In genomic region chr16:16867994-16868393, GRCh38 we compare ENCODE assay signal across 21 cellular contexts.
"Had no signal": no experiment of that assay in that cellular context is flagged by ENCODE, and none has a peak within 500 bp of the region (broad histone marks: within the 10 kb centered on the region; RNA-seq: fewer than 3 reads in every experiment).

No MANE protein-coding gene starts in this region.

- H3K4me3 ChIP-seq: breast epithelium, gastrocnemius medialis, heart left ventricle, spleen, tibial artery had no signal

- H3K36me3 ChIP-seq: breast epithelium, gastrocnemius medialis, heart left ventricle, spleen, tibial artery had no signal

- H3K4me1 Mint-ChIP-seq: naive thymus-derived CD4-positive, alpha-beta T cell had no signal

- H3K4me3 Mint-ChIP-seq: activated T-cell treated with anti-CD3 and anti-CD28 coated beads, Interleukin-2, amount 50 U/mL, for 72 hours; naive thymus-derived CD4-positive, alpha-beta T cell; T-helper 1 cell treated with Interleukin-12 subunit alpha and Interleukin-12 subunit beta and Interleukin-4 antibody, amounts not matched to agents 30 μg/mL and 1 μg/mL, for 36 hours had no signal

- H3K27ac Mint-ChIP-seq: activated T-cell treated with anti-CD3 and anti-CD28 coated beads, Interleukin-2, amount 50 U/mL, for 72 hours; naive thymus-derived CD4-positive, alpha-beta T cell; T-helper 1 cell treated with Interleukin-12 subunit alpha and Interleukin-12 subunit beta and Interleukin-4 antibody, amounts not matched to agents 30 μg/mL and 1 μg/mL, for 36 hours had no signal

- FAIRE-seq: astrocyte had no signal

- H3K4me1 ChIP-seq: breast epithelium, gastrocnemius medialis, spleen, tibial artery had no signal

- H3K27me3 ChIP-seq: gastrocnemius medialis had no signal

- DNase-seq: activated CD4-positive, alpha-beta T cell treated with anti-CD3 and anti-CD28 coated beads, Interleukin-2, amount 50 U/mL, for 1 hour; activated CD4-positive, CD25-positive, alpha-beta regulatory T cell treated with anti-CD3 and anti-CD28 coated beads, Interleukin-2, amount 50 U/mL, for 72 hours; activated effector memory CD4-positive, alpha-beta T cell treated with anti-CD3 and anti-CD28 coated beads, Interleukin-2, amount 50 U/mL, for 16 hours; activated naive CD4-positive, alpha-beta T cell treated with anti-CD3 and anti-CD28 coated beads, Interleukin-2, amount 50 U/mL, for 16 hours; activated T-cell treated with anti-CD3 and anti-CD28 coated beads, Interleukin-2, amount 50 U/mL, for 72 hours; cerebellar nuclear complex; cortex of kidney; gastrocnemius medialis; heart left ventricle; mesenchymal stem cell; naive thymus-derived CD4-positive, alpha-beta T cell; posterior cingulate gyrus; retina; spleen; stimulated activated naive CD4-positive, alpha-beta T cell treated with Interleukin-2 at 50 U/mL for 16 hours; substantia nigra; tibial artery had no signal

- H3K27ac ChIP-seq: breast epithelium, gastrocnemius medialis, heart left ventricle, spleen, tibial artery had no signal

- H3K36me3 Mint-ChIP-seq: naive thymus-derived CD4-positive, alpha-beta T cell had no signal

- ATAC-seq: activated T-cell treated with anti-CD3 and anti-CD28 coated beads, Interleukin-2, amount 50 U/mL, for 72 hours; esophagus mucosa; gastrocnemius medialis; naive thymus-derived CD4-positive, alpha-beta T cell had no signal

- H3K9me3 ChIP-seq: breast epithelium, gastrocnemius medialis, heart left ventricle, spleen, tibial artery had no signal

- H3K9me3 Mint-ChIP-seq: activated T-cell treated with anti-CD3 and anti-CD28 coated beads, Interleukin-2, amount 50 U/mL, for 72 hours; T-helper 1 cell treated with Interleukin-12 subunit alpha and Interleukin-12 subunit beta and Interleukin-4 antibody, amounts not matched to agents 30 μg/mL and 1 μg/mL, for 36 hours had no signal
